Comparison of ENCODE assay signal across 16 cellular contexts in the genomic region with DNA sequence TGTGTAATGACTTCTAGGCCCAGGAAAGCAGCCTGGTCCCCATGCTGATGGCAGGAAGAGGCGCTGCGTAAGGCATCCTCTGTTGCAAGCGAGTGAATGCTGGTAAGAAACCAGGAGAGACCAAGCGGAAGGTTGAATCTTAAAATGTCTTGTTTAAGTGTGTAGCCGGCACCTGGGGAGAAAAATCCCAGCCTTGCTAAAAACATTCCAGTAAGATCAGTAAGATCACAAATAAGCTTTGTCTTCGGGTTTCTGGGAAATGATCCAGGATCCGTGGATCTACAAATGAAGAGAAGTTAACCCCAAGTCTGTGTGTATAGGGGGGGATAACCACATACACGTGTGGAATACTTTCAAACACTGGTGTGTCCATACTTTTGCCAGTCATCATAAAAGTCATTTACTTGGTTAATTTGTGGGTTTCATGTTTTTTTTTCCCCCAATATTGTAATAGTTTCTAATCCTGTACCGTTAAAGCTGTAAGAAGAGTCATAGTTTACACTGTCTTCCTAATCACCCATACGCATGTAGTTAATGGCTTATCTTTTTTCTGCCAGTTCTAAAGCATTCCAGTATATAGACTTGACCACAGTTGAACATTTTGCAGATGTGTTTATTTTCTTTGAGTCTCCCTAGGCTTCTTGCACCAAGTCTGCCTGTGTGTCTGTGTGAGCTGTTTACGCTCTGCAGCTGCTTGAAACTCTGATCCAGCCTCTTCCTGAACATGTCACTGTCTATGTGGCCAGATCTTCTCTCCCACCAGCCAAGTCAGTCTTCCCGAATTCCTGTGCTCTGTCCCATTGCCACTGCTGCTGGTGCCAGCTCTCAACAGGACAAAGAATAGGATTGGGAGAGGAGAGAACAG.
A peak's percentile ranks its signal among the peaks of the same experiment; 100 is the strongest.
DNase-seq lines count a peak whose midpoint lies in the region; ATAC-seq, FAIRE-seq and TF ChIP-seq lines count a peak whose summit lies in the region.
"Had no signal": no experiment of that assay in that cellular context is flagged by ENCODE, and none has a peak within 500 bp of the region (broad histone marks: within the 10 kb centered on the region; RNA-seq: fewer than 3 reads in every experiment).

No MANE protein-coding gene starts in this region.

- peaks cover 47% of the 10 kb centered on the region for H3K4me1 Mint-ChIP-seq in HFFc6 (ENCODE audit: low read depth)
- no peaks in the 10 kb centered on the region for H3K4me1 Mint-ChIP-seq in effector memory CD8-positive, alpha-beta T cell (ENCODE audit: low read depth in 2 of 2)
- H3K4me1 Mint-ChIP-seq: activated naive CD4-positive, alpha-beta T cell treated with anti-CD3 and anti-CD28 coated beads, Interleukin-2, amount 10 ng/mL, durations not matched to agents 7 days and 5 days had no signal

- H3K4me3 Mint-ChIP-seq in HFFc6: peak overlapping the region; percentile 23
- H3K4me3 Mint-ChIP-seq in effector memory CD8-positive, alpha-beta T cell: no peak overlapping the region
- H3K4me3 Mint-ChIP-seq: activated CD4-positive, alpha-beta memory T cell treated with anti-CD3 and anti-CD28 coated beads for 36 hours; activated naive CD4-positive, alpha-beta T cell treated with anti-CD3 and anti-CD28 coated beads, Interleukin-2, amount 10 ng/mL, durations not matched to agents 7 days and 5 days had no signal

- peaks cover 4 to 9% of the 10 kb centered on the region in 2 donors for H3K4me1 ChIP-seq in left lung
- no peaks in the 10 kb centered on the region for H3K4me1 ChIP-seq in gastrocnemius medialis

- peak; percentile 85 for FAIRE-seq in bronchial epithelial cell (lab: Jason Lieb, UNC)

- peaks cover 5% of the 10 kb centered on the region for H3K27me3 Mint-ChIP-seq in HFFc6 (ENCODE audit: insufficient read depth)
- peaks cover 45 to 56% of the 10 kb centered on the region in 2 donors for H3K27me3 Mint-ChIP-seq in effector memory CD8-positive, alpha-beta T cell

- TF ChIP-seq POLR2A in gastrocnemius medialis (IDR thresholded peaks at IDR 0.05): no peak

- H3K27ac Mint-ChIP-seq in HFFc6: peak overlapping the region; percentile 27
- H3K27ac Mint-ChIP-seq in effector memory CD8-positive, alpha-beta T cell: no peak overlapping the region
- H3K27ac Mint-ChIP-seq: activated CD4-positive, alpha-beta memory T cell treated with anti-CD3 and anti-CD28 coated beads for 36 hours; activated naive CD4-positive, alpha-beta T cell treated with anti-CD3 and anti-CD28 coated beads, Interleukin-2, amount 10 ng/mL, durations not matched to agents 7 days and 5 days had no signal

- peak; percentile 65 for ATAC-seq in left lung
- no peak for ATAC-seq in effector memory CD8-positive, alpha-beta T cell (replicated peaks)
- ATAC-seq in gastrocnemius medialis: no peak
- ATAC-seq: stimulated activated naive CD8-positive, alpha-beta T cell treated with anti-CD3 and anti-CD28 coated beads, Interleukin-15, Interleukin-2, amounts not matched to agents 100 U/mL and 50 U/mL, for 24 hours had no signal

- in situ Hi-C loops in gastrocnemius medialis (cut with MboI; ENCODE audit: low sequenced_read_pairs in 4 of 4): no loop called here

- peak overlapping the region; percentile 89 for H3K27ac ChIP-seq in 22Rv1
- H3K27ac ChIP-seq in left lung: peak overlapping the region in 1 of 2 donors; percentile 46
- H3K27ac ChIP-seq in gastrocnemius medialis: no peak overlapping the region
- H3K27ac ChIP-seq: neutrophil had no signal

- H3K36me3 Mint-ChIP-seq in HFFc6 (ENCODE audit: low read depth): 0 out of 2 replicates have a peak, but pooled peaks cover 3% of the 10 kb centered on the region
- H3K36me3 Mint-ChIP-seq in effector memory CD8-positive, alpha-beta T cell (ENCODE audit: insufficient read depth): no peaks in the 10 kb centered on the region
- H3K36me3 Mint-ChIP-seq: activated CD4-positive, alpha-beta memory T cell treated with anti-CD3 and anti-CD28 coated beads for 36 hours; activated naive CD4-positive, alpha-beta T cell treated with anti-CD3 and anti-CD28 coated beads, Interleukin-2, amount 10 ng/mL, durations not matched to agents 7 days and 5 days had no signal

- TF ChIP-seq CTCF in 22Rv1 (IDR thresholded peaks at IDR 0.05): no peak
- no peak for TF ChIP-seq CTCF in HFFc6 (IDR thresholded peaks at IDR 0.05)
- no peak for TF ChIP-seq CTCF in bronchial epithelial cell (IDR thresholded peaks at IDR 0.05; ENCODE audit: insufficient read depth, low read length, severe bottlenecking)
- no peak for TF ChIP-seq CTCF in left lung (IDR thresholded peaks at IDR 0.05)
- TF ChIP-seq CTCF in gastrocnemius medialis (IDR thresholded peaks at IDR 0.05 in 4 of 5, conservative IDR thresholded peaks at IDR 0.05 in 1 of 5): no peak

- H3K9me3 ChIP-seq in left lung (no peaks in the 10 kb centered on the region), gastrocnemius medialis (no peaks in the 10 kb centered on the region)
- H3K9me3 ChIP-seq: neutrophil had no signal

- H3K4me3 ChIP-seq in bronchial epithelial cell (ENCODE audit: low read depth, low read length) (no peak overlapping the region), left lung (no peak overlapping the region), gastrocnemius medialis (no peak overlapping the region)

- H3K27me3 ChIP-seq in bronchial epithelial cell (ENCODE audit: control insufficient read depth, insufficient read depth, low read length) (peaks cover 2% of the 10 kb centered on the region), left lung (no peaks in the 10 kb centered on the region), gastrocnemius medialis (peaks cover 0 to 10% (median 6%) of the 10 kb centered on the region in 3 donors)
- H3K27me3 ChIP-seq: neutrophil had no signal

- no peaks in the 10 kb centered on the region for H3K36me3 ChIP-seq in bronchial epithelial cell (ENCODE audit: control insufficient read depth, insufficient read depth, low read length)
- no peaks in the 10 kb centered on the region for H3K36me3 ChIP-seq in left lung
- H3K36me3 ChIP-seq in gastrocnemius medialis: no peaks in the 10 kb centered on the region
- H3K36me3 ChIP-seq: neutrophil had no signal

- DNase-seq in HFFc6 (peak; percentile 81), bronchial epithelial cell (ENCODE audit: low read depth) (no peak), left lung (no peak), globus pallidus (ENCODE audit: low spot score) (no peak), gastrocnemius medialis (no peak), T-helper 9 cell (no peak)
- no peak for DNase-seq in effector memory CD8-positive, alpha-beta T cell
- DNase-seq: activated CD4-positive, alpha-beta memory T cell treated with anti-CD3 and anti-CD28 coated beads for 36 hours; activated naive CD4-positive, alpha-beta T cell treated with anti-CD3 and anti-CD28 coated beads, Interleukin-2, amount 10 ng/mL, durations not matched to agents 7 days and 5 days; GDM1; NCI-H1930; NK-92 treated with Interleukin-12 subunit alpha and Interleukin-12 subunit beta, amount 100 ng/mL, for 24 hours; stimulated activated CD4-positive, alpha-beta T cell treated with anti-CD3 and anti-CD28 coated beads, Interleukin-2, amount 100 ng/mL, for 24 hours; stimulated activated naive CD8-positive, alpha-beta T cell treated with anti-CD3 and anti-CD28 coated beads, Interleukin-15, Interleukin-2, amounts not matched to agents 100 U/mL and 50 U/mL, for 24 hours had no signal

- intact Hi-C loops in left lung (cut with DNase I) (no loop called here), gastrocnemius medialis (cut with DNase I; ENCODE audit: low total_unique reads) (no loop called here)

- H3K9me3 Mint-ChIP-seq in HFFc6: no peaks in the 10 kb centered on the region
- no peaks in the 10 kb centered on the region for H3K9me3 Mint-ChIP-seq in effector memory CD8-positive, alpha-beta T cell
